ENCODE assay signal across 21 cellular contexts in the genomic region with DNA sequence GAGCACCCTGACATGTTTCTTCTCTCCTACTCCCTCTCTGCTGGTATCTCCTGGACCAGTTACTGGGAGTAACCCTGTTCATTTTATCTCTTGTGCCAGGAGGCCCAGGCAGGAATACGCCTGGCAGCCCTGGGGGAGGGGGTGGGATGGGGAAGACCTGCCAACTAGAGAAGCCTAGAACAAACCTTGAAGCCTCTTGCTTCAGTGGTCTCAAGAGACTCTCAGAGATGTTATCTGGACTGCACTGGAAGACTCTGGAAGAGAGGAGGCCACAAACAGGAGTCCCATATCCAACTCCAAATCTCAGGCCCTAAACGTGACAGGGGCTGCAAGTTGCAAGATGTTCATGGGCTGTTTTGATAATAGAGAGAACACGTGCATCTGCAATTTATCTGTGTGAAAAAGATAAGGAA. TPM values are rescaled to one million over a fixed set of nuclear protein-coding genes. Genes with fewer than 3 reads are reported as not detected.
"Had no signal": no experiment of that assay in that cellular context is flagged by ENCODE, and none has a peak within 500 bp of the region (broad histone marks: within the 10 kb centered on the region; RNA-seq: fewer than 3 reads in every experiment).

A gene (minus strand): TSS at position 28 of the 413 bp plus-strand sequence. CDS start 193 bp downstream, outside the sequence.

- H3K27ac ChIP-seq: body of pancreas, coronary artery, gastrocnemius medialis, heart right ventricle, lower lobe of right lung, skin epidermis, suprapubic skin had no signal

- H3K36me3 Mint-ChIP-seq: activated naive CD8-positive, alpha-beta T cell treated with anti-CD3 and anti-CD28 coated beads, Interleukin-2, amount 10 ng/mL, durations not matched to agents 7 days and 5 days had no signal

- H3K4me1 ChIP-seq: body of pancreas, gastrocnemius medialis, heart right ventricle, lower lobe of right lung had no signal

- H3K4me3 Mint-ChIP-seq: activated CD4-positive, alpha-beta T cell treated with anti-CD3 and anti-CD28 coated beads, Interleukin-2, amount 10 ng/mL, durations not matched to agents 24 days and 14 days; activated CD8-positive, alpha-beta T cell treated with anti-CD3 and anti-CD28 coated beads for 36 hours; activated naive CD8-positive, alpha-beta T cell treated with anti-CD3 and anti-CD28 coated beads, Interleukin-2, amount 10 ng/mL, durations not matched to agents 7 days and 5 days; stimulated activated naive CD8-positive, alpha-beta T cell treated with anti-CD3 and anti-CD28 coated beads, Interleukin-15, Interleukin-2, amounts not matched to agents 100 ng/mL and 50 ng/mL, for 24 hours had no signal

- H3K9me3 ChIP-seq: body of pancreas, gastrocnemius medialis, heart right ventricle, lower lobe of right lung, suprapubic skin had no signal

- H3K9me3 Mint-ChIP-seq: activated CD4-positive, alpha-beta T cell treated with anti-CD3 and anti-CD28 coated beads, Interleukin-2, amount 10 ng/mL, durations not matched to agents 24 days and 14 days; activated naive CD8-positive, alpha-beta T cell treated with anti-CD3 and anti-CD28 coated beads, Interleukin-2, amount 10 ng/mL, durations not matched to agents 7 days and 5 days; stimulated activated naive CD8-positive, alpha-beta T cell treated with anti-CD3 and anti-CD28 coated beads, Interleukin-15, Interleukin-2, amounts not matched to agents 100 ng/mL and 50 ng/mL, for 24 hours had no signal

- DNase-seq: activated CD4-positive, alpha-beta T cell treated with anti-CD3 and anti-CD28 coated beads, Interleukin-2, amount 10 ng/mL, durations not matched to agents 24 days and 14 days; activated CD8-positive, alpha-beta T cell treated with anti-CD3 and anti-CD28 coated beads for 36 hours; activated naive CD4-positive, alpha-beta T cell treated with Interleukin-2 at 50 U/mL for 16 hours; activated naive CD8-positive, alpha-beta T cell treated with anti-CD3 and anti-CD28 coated beads, Interleukin-2, amount 10 ng/mL, durations not matched to agents 7 days and 5 days; activated T-cell treated with anti-CD3 and anti-CD28 coated beads, Interleukin-2, amount 50 U/mL, for 1 hour; body of pancreas; central memory CD4-positive, alpha-beta T cell; gastrocnemius medialis; heart right ventricle; lower lobe of right lung; retina; SW 1271; trophoblast cell had no signal

- H3K27me3 ChIP-seq: body of pancreas, gastrocnemius medialis, suprapubic skin had no signal

- H3K4me3 ChIP-seq: body of pancreas, coronary artery, gastrocnemius medialis, heart right ventricle, lower lobe of right lung, skin epidermis, suprapubic skin had no signal

- H3K27ac Mint-ChIP-seq: activated CD4-positive, alpha-beta T cell treated with anti-CD3 and anti-CD28 coated beads, Interleukin-2, amount 10 ng/mL, durations not matched to agents 24 days and 14 days; activated CD8-positive, alpha-beta T cell treated with anti-CD3 and anti-CD28 coated beads for 36 hours; activated naive CD8-positive, alpha-beta T cell treated with anti-CD3 and anti-CD28 coated beads, Interleukin-2, amount 10 ng/mL, durations not matched to agents 7 days and 5 days; activated T-helper 2 cell treated with anti-CD3 and anti-CD28 coated beads, Interferon-gamma antibody, Interleukin-2, Interleukin-4, amounts not matched to agents 10 μg/mL and 5 μg/mL and 100 μg/mL, durations not matched to agents 14 hours and 24 hours and 36 hours; stimulated activated naive CD8-positive, alpha-beta T cell treated with anti-CD3 and anti-CD28 coated beads, Interleukin-15, Interleukin-2, amounts not matched to agents 100 ng/mL and 50 ng/mL, for 24 hours had no signal

- ATAC-seq: activated CD8-positive, alpha-beta T cell treated with anti-CD3 and anti-CD28 coated beads for 36 hours; body of pancreas; esophagus mucosa; gastrocnemius medialis; lower lobe of right lung had no signal

RNA-seq across cellular contexts. Expression of the gene that starts here (rescaled TPM):
- total RNA-seq: activated CD4-positive, alpha-beta T cell treated with anti-CD3 and anti-CD28 coated beads, Interleukin-2, amount 10 ng/mL, durations not matched to agents 24 days and 14 days; activated CD8-positive, alpha-beta T cell treated with anti-CD3 and anti-CD28 coated beads for 36 hours; activated naive CD8-positive, alpha-beta T cell treated with anti-CD3 and anti-CD28 coated beads, Interleukin-2, amount 10 ng/mL, durations not matched to agents 7 days and 5 days; activated T-helper 2 cell treated with anti-CD3 and anti-CD28 coated beads, Interferon-gamma antibody, Interleukin-2, Interleukin-4, amounts not matched to agents 10 μg/mL and 5 μg/mL and 100 μg/mL, durations not matched to agents 14 hours and 24 hours and 36 hours; body of pancreas; esophagus mucosa; gastrocnemius medialis; lower lobe of right lung; suprapubic skin; T-helper 2 cell treated with Interferon-gamma antibody and Interleukin-4, amounts not matched to agents 100 ng/mL and 5 ng/mL, for 36 hours had no signal
- polyA plus RNA-seq: neural cell had no signal
